ENCODE assay signal across 1 cellular context in the genomic region with DNA sequence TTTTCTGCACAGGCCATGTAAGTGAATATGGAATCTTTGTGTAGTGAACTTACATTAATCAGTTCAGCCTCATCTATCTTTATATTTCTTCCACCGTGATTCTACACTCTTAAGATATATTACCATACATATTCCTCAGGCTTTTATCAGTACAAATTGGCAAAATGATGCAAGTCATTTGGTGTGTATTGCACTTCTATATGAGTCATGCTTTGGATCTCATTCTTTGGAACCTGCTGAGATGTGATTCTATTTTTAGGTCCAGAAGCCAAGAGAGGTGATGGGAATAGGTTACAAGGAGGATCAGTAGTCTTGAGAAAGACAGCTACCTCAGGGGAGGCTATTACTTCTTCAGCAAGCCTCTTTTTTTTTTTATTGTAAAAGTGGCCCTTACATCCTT.
TF ChIP-seq lines count a peak whose summit lies in the region.

No MANE protein-coding gene starts in this region.

TF ChIP-seq in HEK293, 187 proteins besides CTCF, POLR2A, EP300 and RAD21 (continued from another document):
- TF ChIP-seq, protein P1, sequence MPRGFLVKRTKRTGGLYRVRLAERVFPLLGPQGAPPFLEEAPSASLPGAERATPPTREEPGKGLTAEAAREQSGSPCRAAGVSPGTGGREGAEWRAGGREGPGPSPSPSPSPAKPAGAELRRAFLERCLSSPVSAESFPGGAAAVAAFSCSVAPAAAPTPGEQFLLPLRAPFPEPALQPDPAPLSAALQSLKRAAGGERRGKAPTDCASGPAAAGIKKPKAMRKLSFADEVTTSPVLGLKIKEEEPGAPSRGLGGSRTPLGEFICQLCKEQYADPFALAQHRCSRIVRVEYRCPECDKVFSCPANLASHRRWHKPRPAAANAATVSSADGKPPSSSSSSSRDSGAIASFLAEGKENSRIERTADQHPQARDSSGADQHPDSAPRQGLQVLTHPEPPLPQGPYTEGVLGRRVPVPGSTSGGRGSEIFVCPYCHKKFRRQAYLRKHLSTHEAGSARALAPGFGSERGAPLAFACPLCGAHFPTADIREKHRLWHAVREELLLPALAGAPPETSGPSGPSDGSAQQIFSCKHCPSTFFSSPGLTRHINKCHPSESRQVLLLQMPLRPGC (tag by site-specific recombination; IDR thresholded peaks at IDR 0.05), result no peak
- TF ChIP-seq OSR2 (tag by site-specific recombination; IDR thresholded peaks at IDR 0.05), result peak; percentile 54
